18 cellular contexts compared by ENCODE assay signal in the genomic region with DNA sequence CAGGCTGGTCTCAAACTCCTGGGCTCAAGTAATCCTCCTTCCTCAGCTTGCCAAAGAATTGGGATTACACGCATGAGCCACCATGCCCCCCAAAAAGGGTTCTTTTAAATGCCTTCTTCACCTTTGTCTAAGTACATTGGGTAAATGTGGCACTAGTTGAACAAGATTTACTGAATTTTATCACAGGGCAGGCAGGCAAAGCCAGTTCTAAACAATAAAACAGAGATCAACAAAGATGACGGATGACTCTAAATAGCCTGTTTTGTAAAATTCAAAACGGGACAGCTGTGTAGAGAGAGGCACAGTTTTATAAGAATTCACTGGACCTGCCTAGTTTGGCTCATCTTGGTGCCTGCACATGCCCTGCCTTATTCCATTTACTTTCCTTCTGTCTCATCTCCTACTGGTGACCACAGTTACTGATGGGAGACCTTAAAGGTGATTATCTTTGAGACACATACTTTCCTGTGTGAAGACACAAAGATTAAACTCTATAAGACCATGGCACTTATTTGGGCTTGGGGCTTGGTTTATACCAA.
A peak's percentile ranks its signal among the peaks of the same experiment; 100 is the strongest.
DNase-seq lines count a peak whose midpoint lies in the region; ATAC-seq and TF ChIP-seq lines count a peak whose summit lies in the region.
"Had no signal": no experiment of that assay in that cellular context is flagged by ENCODE, and none has a peak within 500 bp of the region (broad histone marks: within the 10 kb centered on the region; RNA-seq: fewer than 3 reads in every experiment).

No MANE protein-coding gene starts in this region.

- peak overlapping the region; percentile 96 for H3K9ac ChIP-seq in adipocyte (ENCODE audit: low read length)
- no peak overlapping the region for H3K9ac ChIP-seq in smooth muscle cell (ENCODE audit: low read depth)

- H3F3A ChIP-seq in smooth muscle cell (ENCODE audit: low read depth): peaks cover 18% of the 10 kb centered on the region

- no peak overlapping the region for H3K4me2 ChIP-seq in smooth muscle cell

- DNase-seq in HFFc6 (no peak), adipocyte (ENCODE audit: low read depth) (no peak), smooth muscle cell (lab: John Stamatoyannopoulos, UW; ENCODE audit: unreplicated experiment) (no peak)
- DNase-seq in activated naive CD8-positive, alpha-beta T cell treated with anti-CD3 and anti-CD28 coated beads for 36 hours: no peak
- no peak for DNase-seq in activated T-cell treated with anti-CD3 and anti-CD28 coated beads, Interleukin-2, amount 50 U/mL, for 72 hours
- DNase-seq in stimulated activated naive CD8-positive, alpha-beta T cell treated with anti-CD3 and anti-CD28 coated beads, Interleukin-15, Interleukin-2, amounts not matched to agents 100 U/mL and 50 U/mL, for 24 hours: no peak
- DNase-seq: activated CD8-positive, alpha-beta memory T cell treated with anti-CD3 and anti-CD28 coated beads, Interleukin-2, amount 50 U/mL, for 48 hours; activated naive CD8-positive, alpha-beta T cell treated with anti-CD3 and anti-CD28 coated beads, Interleukin-2, amount 10 ng/mL, durations not matched to agents 7 days and 5 days; COR-L47; dermis blood vessel endothelial cell; GDM1; immature natural killer cell; NCI-H1105 treated with DMSO at 0.1 percent for 48 hours; NCI-H2227 treated with DMSO at 0.1 percent for 48 hours; stimulated activated naive CD4-positive, alpha-beta T cell treated with Interleukin-2 at 50 U/mL for 16 hours had no signal

- H3K36me3 Mint-ChIP-seq in HFFc6 (ENCODE audit: low read depth): peaks cover 14% of the 10 kb centered on the region
- no peaks in the 10 kb centered on the region for H3K36me3 Mint-ChIP-seq in activated T-helper 17 cell treated with anti-CD3 and anti-CD28 coated beads, Interleukin-2, amount 50 U/mL, for 72 hours (ENCODE audit: low read depth)
- peaks cover 1% of the 10 kb centered on the region for H3K36me3 Mint-ChIP-seq in activated naive CD8-positive, alpha-beta T cell treated with anti-CD3 and anti-CD28 coated beads for 36 hours
- no peaks in the 10 kb centered on the region for H3K36me3 Mint-ChIP-seq in activated T-cell treated with anti-CD3 and anti-CD28 coated beads, Interleukin-2, amount 50 U/mL, for 72 hours (ENCODE audit: insufficient read depth in 2 of 2)
- H3K36me3 Mint-ChIP-seq: activated naive CD8-positive, alpha-beta T cell treated with anti-CD3 and anti-CD28 coated beads, Interleukin-2, amount 10 ng/mL, durations not matched to agents 7 days and 5 days; immature natural killer cell had no signal

- H3K36me3 ChIP-seq in adipocyte (ENCODE audit: control insufficient read depth, insufficient read depth, low read length, severe bottlenecking): peaks cover 27% of the 10 kb centered on the region
- H3K36me3 ChIP-seq in smooth muscle cell (ENCODE audit: low read depth): no peaks in the 10 kb centered on the region

- peaks cover 7% of the 10 kb centered on the region; the same call in 1 of the 2 replicates for H3K27me3 Mint-ChIP-seq in HFFc6 (ENCODE audit: insufficient read depth)
- no peaks in the 10 kb centered on the region for H3K27me3 Mint-ChIP-seq in activated T-helper 17 cell treated with anti-CD3 and anti-CD28 coated beads, Interleukin-2, amount 50 U/mL, for 72 hours
- peaks cover 6% of the 10 kb centered on the region for H3K27me3 Mint-ChIP-seq in activated naive CD8-positive, alpha-beta T cell treated with anti-CD3 and anti-CD28 coated beads for 36 hours
- H3K27me3 Mint-ChIP-seq in activated T-cell treated with anti-CD3 and anti-CD28 coated beads, Interleukin-2, amount 50 U/mL, for 72 hours (ENCODE audit: low read depth): no peaks in the 10 kb centered on the region

- WGBS in smooth muscle cell (ENCODE audit: low lambda C conversion rate): 49% methylated on average over 3 of the region's 3 CpGs

- H3K27ac ChIP-seq in layer of hippocampus (ENCODE audit: low read depth, low read length): peak overlapping the region; percentile 91
- peak overlapping the region; percentile 95 for H3K27ac ChIP-seq in smooth muscle cell (ENCODE audit: low read depth)

- H3K4me3 ChIP-seq in adipocyte (ENCODE audit: low read length) (peak overlapping the region; percentile 78), smooth muscle cell (no peak overlapping the region)

- peak overlapping the region; percentile 91 for H3K27ac Mint-ChIP-seq in HFFc6
- H3K27ac Mint-ChIP-seq in activated T-helper 17 cell treated with anti-CD3 and anti-CD28 coated beads, Interleukin-2, amount 50 U/mL, for 72 hours: no peak overlapping the region
- no peak overlapping the region for H3K27ac Mint-ChIP-seq in activated naive CD8-positive, alpha-beta T cell treated with anti-CD3 and anti-CD28 coated beads for 36 hours
- no peak overlapping the region for H3K27ac Mint-ChIP-seq in activated T-cell treated with anti-CD3 and anti-CD28 coated beads, Interleukin-2, amount 50 U/mL, for 72 hours
- H3K27ac Mint-ChIP-seq: activated naive CD8-positive, alpha-beta T cell treated with anti-CD3 and anti-CD28 coated beads, Interleukin-2, amount 10 ng/mL, durations not matched to agents 7 days and 5 days; immature natural killer cell had no signal

- H3K9me3 ChIP-seq in adipocyte (ENCODE audit: control insufficient read depth, low read length) (no peaks in the 10 kb centered on the region), smooth muscle cell (replicated peaks; ENCODE audit: low read depth) (no peaks in the 10 kb centered on the region)

- TF ChIP-seq CTCF in HFFc6 (IDR thresholded peaks at IDR 0.05): no peak
- no peak for TF ChIP-seq CTCF in smooth muscle cell (IDR thresholded peaks at IDR 0.05; ENCODE audit: borderline replicate concordance, insufficient read depth, poor library complexity, severe bottlenecking)

- H3K27me3 ChIP-seq in adipocyte (replicated peaks; ENCODE audit: control insufficient read depth, insufficient read depth, low read length) (no peaks in the 10 kb centered on the region), layer of hippocampus (ENCODE audit: control insufficient read depth, insufficient read depth, low read length) (no peaks in the 10 kb centered on the region), smooth muscle cell (ENCODE audit: low read depth) (no peaks in the 10 kb centered on the region)

- no peak for ATAC-seq in activated T-helper 17 cell treated with anti-CD3 and anti-CD28 coated beads, Interleukin-2, amount 50 U/mL, for 72 hours (replicated peaks)
- no peak for ATAC-seq in activated T-cell treated with anti-CD3 and anti-CD28 coated beads, Interleukin-2, amount 50 U/mL, for 72 hours (replicated peaks in 1 of 2)
- ATAC-seq in stimulated activated naive CD8-positive, alpha-beta T cell treated with anti-CD3 and anti-CD28 coated beads, Interleukin-15, Interleukin-2, amounts not matched to agents 100 U/mL and 50 U/mL, for 24 hours: no peak
- ATAC-seq: sciatic nerve had no signal

- no peak overlapping the region for H2AFZ ChIP-seq in smooth muscle cell (ENCODE audit: low read depth)

- H3K4me3 Mint-ChIP-seq in HFFc6: no peak overlapping the region
- no peak overlapping the region for H3K4me3 Mint-ChIP-seq in activated T-helper 17 cell treated with anti-CD3 and anti-CD28 coated beads, Interleukin-2, amount 50 U/mL, for 72 hours
- no peak overlapping the region for H3K4me3 Mint-ChIP-seq in activated naive CD8-positive, alpha-beta T cell treated with anti-CD3 and anti-CD28 coated beads for 36 hours
- H3K4me3 Mint-ChIP-seq in activated T-cell treated with anti-CD3 and anti-CD28 coated beads, Interleukin-2, amount 50 U/mL, for 72 hours: no peak overlapping the region
- H3K4me3 Mint-ChIP-seq: activated naive CD8-positive, alpha-beta T cell treated with anti-CD3 and anti-CD28 coated beads, Interleukin-2, amount 10 ng/mL, durations not matched to agents 7 days and 5 days; immature natural killer cell had no signal

- H3K4me1 ChIP-seq in adipocyte (ENCODE audit: control insufficient read depth, insufficient read depth, low read length) (peaks cover 79% of the 10 kb centered on the region), smooth muscle cell (ENCODE audit: low read depth) (peaks cover 44% of the 10 kb centered on the region)

- H3K4me1 Mint-ChIP-seq in HFFc6 (ENCODE audit: low read depth): peaks cover 80% of the 10 kb centered on the region
- H3K4me1 Mint-ChIP-seq in activated T-helper 17 cell treated with anti-CD3 and anti-CD28 coated beads, Interleukin-2, amount 50 U/mL, for 72 hours: no peaks in the 10 kb centered on the region
- peaks cover 19% of the 10 kb centered on the region for H3K4me1 Mint-ChIP-seq in activated naive CD8-positive, alpha-beta T cell treated with anti-CD3 and anti-CD28 coated beads for 36 hours
- H3K4me1 Mint-ChIP-seq in activated T-cell treated with anti-CD3 and anti-CD28 coated beads, Interleukin-2, amount 50 U/mL, for 72 hours (ENCODE audit: low read depth): peaks cover 12% of the 10 kb centered on the region

- no peaks in the 10 kb centered on the region for H3K9me3 Mint-ChIP-seq in HFFc6
- no peaks in the 10 kb centered on the region for H3K9me3 Mint-ChIP-seq in activated T-helper 17 cell treated with anti-CD3 and anti-CD28 coated beads, Interleukin-2, amount 50 U/mL, for 72 hours
- no peaks in the 10 kb centered on the region for H3K9me3 Mint-ChIP-seq in activated naive CD8-positive, alpha-beta T cell treated with anti-CD3 and anti-CD28 coated beads for 36 hours
- H3K9me3 Mint-ChIP-seq in activated T-cell treated with anti-CD3 and anti-CD28 coated beads, Interleukin-2, amount 50 U/mL, for 72 hours: no peaks in the 10 kb centered on the region
- H3K9me3 Mint-ChIP-seq: activated naive CD8-positive, alpha-beta T cell treated with anti-CD3 and anti-CD28 coated beads, Interleukin-2, amount 10 ng/mL, durations not matched to agents 7 days and 5 days; immature natural killer cell had no signal

- peaks cover 6% of the 10 kb centered on the region for H3K79me2 ChIP-seq in smooth muscle cell (ENCODE audit: low read depth)

- no peaks in the 10 kb centered on the region for H4K20me1 ChIP-seq in smooth muscle cell (ENCODE audit: low read depth)
